30 cellular contexts compared by ENCODE assay signal in genomic region chr20:20446001-20446400, GRCh38.
"Had no signal": no experiment of that assay in that cellular context is flagged by ENCODE, and none has a peak within 500 bp of the region (broad histone marks: within the 10 kb centered on the region; RNA-seq: fewer than 3 reads in every experiment).

No MANE protein-coding gene starts in this region.

- H3K27me3 ChIP-seq: adrenal gland, body of pancreas, esophagus muscularis mucosa, foreskin keratinocyte, gastrocnemius medialis, heart left ventricle had no signal

- H3K36me3 ChIP-seq: adrenal gland, WERI-Rb-1 had no signal

- DNase-seq: activated B cell treated with CpG ODN at 0.5 μM for 24 hours; activated CD4-positive, alpha-beta memory T cell treated with anti-CD3 and anti-CD28 coated beads for 36 hours; activated CD4-positive, alpha-beta T cell treated with anti-CD3 and anti-CD28 coated beads, Interleukin-2, amount 10 ng/mL, durations not matched to agents 24 days and 14 days; activated CD8-positive, alpha-beta memory T cell treated with anti-CD3 and anti-CD28 coated beads, Interleukin-2, amount 10 ng/mL, durations not matched to agents 7 days and 5 days; activated CD8-positive, alpha-beta memory T cell treated with anti-CD3 and anti-CD28 coated beads, Interleukin-2, amount 50 U/mL, for 4 hours; activated CD8-positive, alpha-beta T cell treated with anti-CD3 and anti-CD28 coated beads, Interleukin-2, amount 10 ng/mL, durations not matched to agents 7 days and 5 days; activated effector memory CD4-positive, alpha-beta T cell treated with anti-CD3 and anti-CD28 coated beads, Interleukin-2, amount 50 U/mL, for 16 hours; activated naive CD4-positive, alpha-beta T cell treated with anti-CD3 and anti-CD28 coated beads for 36 hours; activated naive CD8-positive, alpha-beta T cell treated with anti-CD3 and anti-CD28 coated beads for 36 hours; activated naive CD8-positive, alpha-beta T cell treated with anti-CD3 and anti-CD28 coated beads, Interleukin-2, amount 50 U/mL, for 24 hours; activated T-cell treated with anti-CD3 and anti-CD28 coated beads, Interleukin-2, amount 50 U/mL, for 1 hour; activated T-cell treated with anti-CD3 and anti-CD28 coated beads, Interleukin-2, amount 50 U/mL, for 48 hours; adrenal gland; amygdala; aorta; body of pancreas; cortex of kidney; dermis blood vessel endothelial cell; effector CD4-positive, alpha-beta T cell; effector memory CD8-positive, alpha-beta T cell; erythroblast; foreskin keratinocyte; gastrocnemius medialis; glutamatergic neuron; T-helper 17 cell; T1000; WERI-Rb-1 had no signal

- H3K27ac ChIP-seq: adrenal gland, body of pancreas, esophagus muscularis mucosa, foreskin keratinocyte, gastrocnemius medialis had no signal

- H3K4me1 ChIP-seq: adrenal gland, foreskin keratinocyte had no signal

- H3K4me3 ChIP-seq: adrenal gland, body of pancreas, esophagus muscularis mucosa, gastrocnemius medialis, heart left ventricle had no signal

- H3K9me3 ChIP-seq: adrenal gland, body of pancreas, esophagus muscularis mucosa, gastrocnemius medialis, heart left ventricle had no signal

- ATAC-seq: activated CD4-positive, CD25-positive, alpha-beta regulatory T cell treated with anti-CD3 and anti-CD28 coated beads, Interleukin-2, amount 50 U/mL, for 24 hours; activated CD8-positive, alpha-beta memory T cell treated with anti-CD3 and anti-CD28 coated beads, Interleukin-2, amount 10 ng/mL, durations not matched to agents 7 days and 5 days; activated CD8-positive, alpha-beta T cell treated with anti-CD3 and anti-CD28 coated beads, Interleukin-2, amount 10 ng/mL, durations not matched to agents 7 days and 5 days; activated naive CD8-positive, alpha-beta T cell treated with anti-CD3 and anti-CD28 coated beads, Interleukin-2, amount 50 U/mL, for 24 hours; body of pancreas; effector memory CD8-positive, alpha-beta T cell; foreskin keratinocyte; gastrocnemius medialis; T-helper 17 cell had no signal
